In genomic region chr11:45219411-45219810, GRCh38 we compare ENCODE assay signal across 7 cellular contexts.
"Had no signal": no experiment of that assay in that cellular context is flagged by ENCODE, and none has a peak within 500 bp of the region (broad histone marks: within the 10 kb centered on the region; RNA-seq: fewer than 3 reads in every experiment).

No MANE protein-coding gene starts in this region.

- H3K9ac ChIP-seq: GM23248 had no signal

- DNase-seq: GM23248, GOT3, H9, HCEC 1CT had no signal

- H3K27ac Mint-ChIP-seq: H9, IgD-negative memory B cell had no signal

- ATAC-seq: HepG2 had no signal

- H3K4me3 ChIP-seq: GM23248 had no signal

- H3K9me3 Mint-ChIP-seq: H9, IgD-negative memory B cell had no signal

- H3K27me3 Mint-ChIP-seq: IgD-negative memory B cell had no signal

- H3K4me3 Mint-ChIP-seq: H9, IgD-negative memory B cell had no signal

- FAIRE-seq: HepG2 had no signal

- H2AFZ ChIP-seq: GM23248 had no signal

- H3K27ac ChIP-seq: GM23248, HL-60 had no signal
